Comparison of ENCODE assay signal across 1 cellular context in the genomic region with DNA sequence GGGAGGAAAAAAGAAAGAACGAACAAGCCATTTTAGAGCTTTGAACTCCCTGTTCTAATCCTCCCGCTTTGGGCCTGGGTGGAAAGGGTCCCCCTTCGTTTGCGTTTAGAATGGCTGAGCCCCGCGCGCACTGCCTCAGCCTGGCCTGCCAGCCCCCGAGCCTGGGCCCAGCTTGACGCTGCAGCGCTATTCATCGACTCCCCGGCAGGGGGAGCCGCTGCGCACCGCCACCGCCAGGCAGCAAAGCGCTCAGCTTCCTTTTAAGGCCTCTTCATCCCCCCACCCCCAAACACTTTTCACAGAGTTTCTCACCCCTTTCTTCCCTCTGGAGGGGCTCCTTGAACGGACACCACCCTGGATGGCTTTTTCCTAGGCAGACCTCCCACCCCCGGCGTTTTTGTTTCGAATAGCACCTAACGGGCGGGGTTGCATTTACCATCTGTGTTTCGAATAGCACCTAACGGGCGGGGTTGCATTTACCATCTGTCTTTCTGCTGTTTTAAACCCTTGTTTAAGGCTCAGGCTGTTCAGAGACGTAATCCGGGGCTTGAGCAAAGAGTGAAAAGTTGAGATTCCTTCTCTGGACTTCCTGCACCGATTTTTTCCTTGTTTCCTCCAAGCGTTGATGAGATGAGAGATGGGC.
TF ChIP-seq lines count a peak whose summit lies in the region.

No MANE protein-coding gene starts in this region.

TF ChIP-seq in GM12878, 131 proteins besides CTCF, POLR2A, EP300 and RAD21:
- TF ChIP-seq ZBTB33 (IDR thresholded peaks at IDR 0.05) (0 out of 2 replicates have a peak, but pooled peaks have one; percentile 32), SMARCA5 (IDR thresholded peaks at IDR 0.05) (no peak), ZZZ3 (IDR thresholded peaks at IDR 0.05; ENCODE audit: control insufficient read depth, insufficient read length, low read depth) (no peak)
